In genomic region chr17:57684711-57685498, GRCh38 we compare ENCODE assay signal across 2 cellular contexts.
TF ChIP-seq lines count a peak whose summit lies in the region.

No MANE protein-coding gene starts in this region.

TF ChIP-seq in GM23338, 12 proteins besides CTCF, POLR2A, EP300 and RAD21 (continued from another document):
- TF ChIP-seq STAT1 (IDR thresholded peaks at IDR 0.05; ENCODE audit: unreplicated experiment) (no peak), ZNF114 (CRISPR knock-in tag; IDR thresholded peaks at IDR 0.05) (no peak), EZH2phosphoT487 (IDR thresholded peaks at IDR 0.05; ENCODE audit: unreplicated experiment) (no peak), ETS1 (IDR thresholded peaks at IDR 0.05) (no peak), CREB1 (CRISPR knock-in tag; IDR thresholded peaks at IDR 0.05; ENCODE audit: low read depth) (no peak), ZNF462 (CRISPR knock-in tag; IDR thresholded peaks at IDR 0.05) (no peak), EZH2 (IDR thresholded peaks at IDR 0.05; ENCODE audit: low read depth, unreplicated experiment) (no peak), ZNF331 (CRISPR knock-in tag; IDR thresholded peaks at IDR 0.05; ENCODE audit: low read depth) (no peak)
- TF ChIP-seq, protein P1, sequence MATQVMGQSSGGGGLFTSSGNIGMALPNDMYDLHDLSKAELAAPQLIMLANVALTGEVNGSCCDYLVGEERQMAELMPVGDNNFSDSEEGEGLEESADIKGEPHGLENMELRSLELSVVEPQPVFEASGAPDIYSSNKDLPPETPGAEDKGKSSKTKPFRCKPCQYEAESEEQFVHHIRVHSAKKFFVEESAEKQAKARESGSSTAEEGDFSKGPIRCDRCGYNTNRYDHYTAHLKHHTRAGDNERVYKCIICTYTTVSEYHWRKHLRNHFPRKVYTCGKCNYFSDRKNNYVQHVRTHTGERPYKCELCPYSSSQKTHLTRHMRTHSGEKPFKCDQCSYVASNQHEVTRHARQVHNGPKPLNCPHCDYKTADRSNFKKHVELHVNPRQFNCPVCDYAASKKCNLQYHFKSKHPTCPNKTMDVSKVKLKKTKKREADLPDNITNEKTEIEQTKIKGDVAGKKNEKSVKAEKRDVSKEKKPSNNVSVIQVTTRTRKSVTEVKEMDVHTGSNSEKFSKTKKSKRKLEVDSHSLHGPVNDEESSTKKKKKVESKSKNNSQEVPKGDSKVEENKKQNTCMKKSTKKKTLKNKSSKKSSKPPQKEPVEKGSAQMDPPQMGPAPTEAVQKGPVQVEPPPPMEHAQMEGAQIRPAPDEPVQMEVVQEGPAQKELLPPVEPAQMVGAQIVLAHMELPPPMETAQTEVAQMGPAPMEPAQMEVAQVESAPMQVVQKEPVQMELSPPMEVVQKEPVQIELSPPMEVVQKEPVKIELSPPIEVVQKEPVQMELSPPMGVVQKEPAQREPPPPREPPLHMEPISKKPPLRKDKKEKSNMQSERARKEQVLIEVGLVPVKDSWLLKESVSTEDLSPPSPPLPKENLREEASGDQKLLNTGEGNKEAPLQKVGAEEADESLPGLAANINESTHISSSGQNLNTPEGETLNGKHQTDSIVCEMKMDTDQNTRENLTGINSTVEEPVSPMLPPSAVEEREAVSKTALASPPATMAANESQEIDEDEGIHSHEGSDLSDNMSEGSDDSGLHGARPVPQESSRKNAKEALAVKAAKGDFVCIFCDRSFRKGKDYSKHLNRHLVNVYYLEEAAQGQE (IDR thresholded peaks at IDR 0.05; ENCODE audit: unreplicated experiment): no peak

TF ChIP-seq in H1, 55 proteins besides CTCF, POLR2A, EP300 and RAD21 (continued from another document):
- TF ChIP-seq, protein P2, sequence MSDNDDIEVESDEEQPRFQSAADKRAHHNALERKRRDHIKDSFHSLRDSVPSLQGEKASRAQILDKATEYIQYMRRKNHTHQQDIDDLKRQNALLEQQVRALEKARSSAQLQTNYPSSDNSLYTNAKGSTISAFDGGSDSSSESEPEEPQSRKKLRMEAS (IDR thresholded peaks at IDR 0.05): 0 out of 2 replicates have a peak, but pooled peaks have one; percentile 26
- TF ChIP-seq POLR2AphosphoS5 (IDR thresholded peaks at IDR 0.05; ENCODE audit: low read depth, low read length): 0 out of 2 replicates have a peak, but pooled peaks have one; percentile 3
